Comparison of ENCODE assay signal across 27 cellular contexts in the genomic region with DNA sequence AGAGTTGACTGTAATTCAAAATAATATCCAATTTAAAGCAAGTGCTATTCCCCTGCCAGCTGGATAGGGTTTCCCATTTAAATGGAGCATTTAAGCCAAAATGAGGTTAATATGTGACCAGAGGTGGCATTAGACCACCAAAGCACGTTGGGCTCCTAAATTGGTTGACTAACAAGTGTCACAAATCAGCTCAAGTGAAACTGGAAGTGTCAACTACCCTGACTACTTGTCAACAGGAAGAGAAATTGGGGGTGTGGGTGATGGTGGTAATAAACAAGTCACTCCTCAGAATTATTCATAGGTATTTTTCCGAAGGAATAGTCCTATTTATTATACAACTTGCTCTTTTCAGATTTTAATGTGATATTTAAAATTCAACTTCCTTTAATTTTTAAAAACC.
"Had no signal": no experiment of that assay in that cellular context is flagged by ENCODE, and none has a peak within 500 bp of the region (broad histone marks: within the 10 kb centered on the region; RNA-seq: fewer than 3 reads in every experiment).

No MANE protein-coding gene starts in this region.

- H3K4me3 ChIP-seq: ascending aorta, cardiac muscle cell had no signal

- H3K27me3 ChIP-seq: ascending aorta, cardiac muscle cell had no signal

- ATAC-seq: activated CD8-positive, alpha-beta T cell treated with anti-CD3 and anti-CD28 coated beads for 36 hours; activated naive CD8-positive, alpha-beta T cell treated with anti-CD3 and anti-CD28 coated beads, Interleukin-2, amount 50 U/mL, for 24 hours had no signal

- H3K27ac ChIP-seq: ascending aorta, cardiac muscle cell, VCaP had no signal

- H3K36me3 ChIP-seq: ascending aorta, cardiac muscle cell had no signal

- DNase-seq: activated B cell treated with CpG ODN at 0.5 μM for 24 hours; activated CD4-positive, alpha-beta memory T cell treated with anti-CD3 and anti-CD28 coated beads for 36 hours; activated CD4-positive, alpha-beta T cell treated with anti-CD3 and anti-CD28 coated beads for 4 hours; activated CD4-positive, alpha-beta T cell treated with anti-CD3 and anti-CD28 coated beads, Interleukin-2, amount 10 ng/mL, durations not matched to agents 24 days and 14 days; activated CD4-positive, alpha-beta T cell treated with anti-CD3 and anti-CD28 coated beads, Interleukin-2, amount 50 U/mL, for 1 hour; activated CD4-positive, alpha-beta T cell treated with anti-CD3 and anti-CD28 coated beads, Interleukin-2, amount 50 U/mL, for 4 hours; activated CD4-positive, CD25-positive, alpha-beta regulatory T cell treated with anti-CD3 and anti-CD28 coated beads, Interleukin-2, amount 50 U/mL, for 72 hours; activated CD8-positive, alpha-beta memory T cell treated with anti-CD3 and anti-CD28 coated beads, Interleukin-2, amount 50 U/mL, for 4 hours; activated CD8-positive, alpha-beta T cell treated with anti-CD3 and anti-CD28 coated beads for 36 hours; activated effector memory CD4-positive, alpha-beta T cell treated with Interleukin-2 at 50 U/mL for 16 hours; activated gamma-delta T cell; activated naive CD4-positive, alpha-beta T cell treated with anti-CD3 and anti-CD28 coated beads, Interleukin-2, amount 10 ng/mL, durations not matched to agents 7 days and 5 days; activated naive CD4-positive, alpha-beta T cell treated with Interleukin-2 at 50 U/mL for 16 hours; activated naive CD8-positive, alpha-beta T cell treated with anti-CD3 and anti-CD28 coated beads, Interleukin-2, amount 10 ng/mL, durations not matched to agents 7 days and 5 days; activated naive CD8-positive, alpha-beta T cell treated with anti-CD3 and anti-CD28 coated beads, Interleukin-2, amount 50 U/mL, for 24 hours; activated T-cell treated with anti-CD3 and anti-CD28 coated beads, Interleukin-2, amount 50 U/mL, for 24 hours; activated T-cell treated with anti-CD3 and anti-CD28 coated beads, Interleukin-2, amount 50 U/mL, for 48 hours; amygdala; anterior cingulate cortex; caudate nucleus; cerebellar nuclear complex; T-helper 1 cell; T-helper 2 cell; T-helper 9 cell had no signal

- H3K4me1 ChIP-seq: ascending aorta had no signal
